In the genomic region with DNA sequence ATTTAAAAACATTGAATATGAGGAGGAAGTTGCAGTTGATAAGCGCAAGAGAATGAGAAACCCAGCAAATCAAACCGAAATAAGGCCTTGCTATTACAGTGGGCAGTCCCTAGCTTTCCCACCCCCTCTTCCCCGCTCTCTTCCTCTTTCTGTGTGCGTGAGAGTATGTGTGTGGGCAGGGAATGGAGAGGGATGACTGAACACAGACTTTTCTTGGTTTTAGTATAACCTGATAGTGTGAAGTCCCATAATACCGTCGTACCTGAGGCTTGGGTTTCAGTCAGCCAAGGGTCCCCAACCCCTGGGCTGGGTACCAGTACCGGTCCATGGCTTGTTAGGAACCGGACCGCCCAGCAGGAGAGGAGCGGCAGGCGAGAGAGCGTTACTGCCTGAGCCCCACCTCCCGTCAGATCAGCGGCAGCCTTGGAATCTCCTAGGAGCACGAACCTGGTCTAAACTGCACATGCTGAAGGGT, we compare ENCODE assay signal across 11 cellular contexts.
DNase-seq lines count a peak whose midpoint lies in the region; ATAC-seq and TF ChIP-seq lines count a peak whose summit lies in the region.
"Had no signal": no experiment of that assay in that cellular context is flagged by ENCODE, and none has a peak within 500 bp of the region (broad histone marks: within the 10 kb centered on the region; RNA-seq: fewer than 3 reads in every experiment).

No MANE protein-coding gene starts in this region.

- no peaks in the 10 kb centered on the region for H3K9me3 Mint-ChIP-seq in activated naive CD4-positive, alpha-beta T cell treated with anti-CD3 and anti-CD28 coated beads for 36 hours
- H3K9me3 Mint-ChIP-seq in activated naive CD4-positive, alpha-beta T cell treated with anti-CD3 and anti-CD28 coated beads, Interleukin-2, amount 10 ng/mL, durations not matched to agents 7 days and 5 days = no peaks in the 10 kb centered on the region
- H3K9me3 Mint-ChIP-seq in activated T-cell treated with anti-CD3 and anti-CD28 coated beads, Interleukin-2, amount 50 U/mL, for 24 hours = no peaks in the 10 kb centered on the region
- no peaks in the 10 kb centered on the region for H3K9me3 Mint-ChIP-seq in nephron progenitor cell
- H3K9me3 Mint-ChIP-seq: neural crest cell had no signal

- no peak for TF ChIP-seq CTCF in nephron progenitor cell (IDR thresholded peaks at IDR 0.05)

- CTCF ChIA-PET in activated naive CD4-positive, alpha-beta T cell treated with anti-CD3 and anti-CD28 coated beads for 36 hours (lab: Charles Lee) = interaction anchor here (0.7 to 4.1 kb wide), 5 partner anchors 93 to 485 kb away, joined by 3 to 32 read pairs (median 4); no protein-coding TSS in a partner anchor
- CTCF ChIA-PET in activated naive CD4-positive, alpha-beta T cell treated with anti-CD3 and anti-CD28 coated beads, Interleukin-2, amount 10 ng/mL, durations not matched to agents 7 days and 5 days (lab: Charles Lee) = no interaction called here

- peaks cover 64% of the 10 kb centered on the region for H3K4me1 Mint-ChIP-seq in activated naive CD4-positive, alpha-beta T cell treated with anti-CD3 and anti-CD28 coated beads for 36 hours (ENCODE audit: low read depth)
- H3K4me1 Mint-ChIP-seq in activated naive CD4-positive, alpha-beta T cell treated with anti-CD3 and anti-CD28 coated beads, Interleukin-2, amount 10 ng/mL, durations not matched to agents 7 days and 5 days = peaks cover 20% of the 10 kb centered on the region
- H3K4me1 Mint-ChIP-seq in activated T-cell treated with anti-CD3 and anti-CD28 coated beads, Interleukin-2, amount 50 U/mL, for 24 hours (ENCODE audit: low read depth) = peaks cover 89% of the 10 kb centered on the region
- H3K4me1 Mint-ChIP-seq in nephron progenitor cell = peaks cover 66% of the 10 kb centered on the region

- peak overlapping the region; percentile 84 for H3K27ac Mint-ChIP-seq in activated naive CD4-positive, alpha-beta T cell treated with anti-CD3 and anti-CD28 coated beads for 36 hours
- H3K27ac Mint-ChIP-seq in activated naive CD4-positive, alpha-beta T cell treated with anti-CD3 and anti-CD28 coated beads, Interleukin-2, amount 10 ng/mL, durations not matched to agents 7 days and 5 days = no peak overlapping the region
- peak overlapping the region; percentile 93 for H3K27ac Mint-ChIP-seq in activated T-cell treated with anti-CD3 and anti-CD28 coated beads, Interleukin-2, amount 50 U/mL, for 24 hours
- no peak overlapping the region for H3K27ac Mint-ChIP-seq in nephron progenitor cell

- intact Hi-C loops in activated naive CD4-positive, alpha-beta T cell treated with anti-CD3 and anti-CD28 coated beads for 36 hours (cut with micrococcal nuclease) = loop anchor here (1.0 to 5.0 kb wide), 3 partner anchors 38 to 199 kb away; no protein-coding TSS in a partner anchor

- H3K4me3 Mint-ChIP-seq in activated naive CD4-positive, alpha-beta T cell treated with anti-CD3 and anti-CD28 coated beads for 36 hours = no peak overlapping the region
- H3K4me3 Mint-ChIP-seq in activated naive CD4-positive, alpha-beta T cell treated with anti-CD3 and anti-CD28 coated beads, Interleukin-2, amount 10 ng/mL, durations not matched to agents 7 days and 5 days = no peak overlapping the region
- no peak overlapping the region for H3K4me3 Mint-ChIP-seq in activated T-cell treated with anti-CD3 and anti-CD28 coated beads, Interleukin-2, amount 50 U/mL, for 24 hours
- H3K4me3 Mint-ChIP-seq in nephron progenitor cell = no peak overlapping the region
- H3K4me3 Mint-ChIP-seq: neural crest cell had no signal

- ATAC-seq in HG02759 (IDR thresholded peaks at IDR 0.05; ENCODE audit: unreplicated experiment) (peak; percentile 79), HG03280 (IDR thresholded peaks at IDR 0.05; ENCODE audit: unreplicated experiment) (no peak)

- peaks cover 40% of the 10 kb centered on the region for H3K36me3 Mint-ChIP-seq in activated naive CD4-positive, alpha-beta T cell treated with anti-CD3 and anti-CD28 coated beads for 36 hours (ENCODE audit: low read depth)
- H3K36me3 Mint-ChIP-seq in activated naive CD4-positive, alpha-beta T cell treated with anti-CD3 and anti-CD28 coated beads, Interleukin-2, amount 10 ng/mL, durations not matched to agents 7 days and 5 days = peaks cover 86% of the 10 kb centered on the region
- peaks cover 89% of the 10 kb centered on the region for H3K36me3 Mint-ChIP-seq in activated T-cell treated with anti-CD3 and anti-CD28 coated beads, Interleukin-2, amount 50 U/mL, for 24 hours (ENCODE audit: low read depth)
- H3K36me3 Mint-ChIP-seq in nephron progenitor cell (ENCODE audit: low read depth) = no peaks in the 10 kb centered on the region

- no peaks in the 10 kb centered on the region for H3K27me3 Mint-ChIP-seq in activated naive CD4-positive, alpha-beta T cell treated with anti-CD3 and anti-CD28 coated beads for 36 hours (ENCODE audit: low read depth)
- H3K27me3 Mint-ChIP-seq in activated naive CD4-positive, alpha-beta T cell treated with anti-CD3 and anti-CD28 coated beads, Interleukin-2, amount 10 ng/mL, durations not matched to agents 7 days and 5 days = no peaks in the 10 kb centered on the region
- H3K27me3 Mint-ChIP-seq in activated T-cell treated with anti-CD3 and anti-CD28 coated beads, Interleukin-2, amount 50 U/mL, for 24 hours = no peaks in the 10 kb centered on the region
- peaks cover 66% of the 10 kb centered on the region for H3K27me3 Mint-ChIP-seq in nephron progenitor cell (ENCODE audit: low read depth, poor library complexity)

- DNase-seq in activated naive CD4-positive, alpha-beta T cell treated with anti-CD3 and anti-CD28 coated beads for 36 hours = peak; percentile 69
- DNase-seq in activated naive CD4-positive, alpha-beta T cell treated with anti-CD3 and anti-CD28 coated beads, Interleukin-2, amount 10 ng/mL, durations not matched to agents 7 days and 5 days = no peak
- DNase-seq in activated T-cell treated with anti-CD3 and anti-CD28 coated beads, Interleukin-2, amount 50 U/mL, for 24 hours = peak; percentile 56
- DNase-seq in stimulated activated CD8-positive, alpha-beta memory T cell treated with anti-CD3 and anti-CD28 coated beads, Interleukin-4, amount 100 ng/mL, for 48 hours = peak; percentile 62
- no peak for DNase-seq in nephron progenitor cell
- no peak for DNase-seq in HPDE6-E6E7 (ENCODE audit: extremely low spot score)
- DNase-seq: NCI-H524 treated with DMSO at 0.1 percent for 48 hours, stomach had no signal

Comparison
In these comparisons a context has a peak if more than half of its experiments do, and no peak if none do; other contexts are left out.
1. DNase-seq: peak in activated naive CD4-positive, alpha-beta T cell treated with anti-CD3 and anti-CD28 coated beads for 36 hours (single experiment), activated T-cell treated with anti-CD3 and anti-CD28 coated beads, Interleukin-2, amount 50 U/mL, for 24 hours (single experiment) and stimulated activated CD8-positive, alpha-beta memory T cell treated with anti-CD3 and anti-CD28 coated beads, Interleukin-4, amount 100 ng/mL, for 48 hours (single experiment); none in activated naive CD4-positive, alpha-beta T cell treated with anti-CD3 and anti-CD28 coated beads, Interleukin-2, amount 10 ng/mL, durations not matched to agents 7 days and 5 days (single experiment), nephron progenitor cell (single experiment) and HPDE6-E6E7 (single experiment).
2. H3K27ac Mint-ChIP-seq: peak in activated naive CD4-positive, alpha-beta T cell treated with anti-CD3 and anti-CD28 coated beads for 36 hours (single experiment) and activated T-cell treated with anti-CD3 and anti-CD28 coated beads, Interleukin-2, amount 50 U/mL, for 24 hours (single experiment); none in activated naive CD4-positive, alpha-beta T cell treated with anti-CD3 and anti-CD28 coated beads, Interleukin-2, amount 10 ng/mL, durations not matched to agents 7 days and 5 days (single experiment) and nephron progenitor cell (single experiment).